Comparison of ENCODE assay signal across 17 cellular contexts in genomic region chr20:40753472-40753871, GRCh38.
"Had no signal": no experiment of that assay in that cellular context is flagged by ENCODE, and none has a peak within 500 bp of the region (broad histone marks: within the 10 kb centered on the region; RNA-seq: fewer than 3 reads in every experiment).

No MANE protein-coding gene starts in this region.

- H3K4me3 Mint-ChIP-seq: activated CD4-positive, alpha-beta T cell treated with anti-CD3 and anti-CD28 coated beads, Interleukin-2, amount 10 ng/mL, durations not matched to agents 7 days and 5 days; activated naive CD8-positive, alpha-beta T cell treated with anti-CD3 and anti-CD28 coated beads, Interleukin-2, amount 10 ng/mL, durations not matched to agents 7 days and 5 days; mesothelial cell of epicardium; stimulated activated naive CD8-positive, alpha-beta T cell treated with anti-CD3 and anti-CD28 coated beads, Interleukin-15, amount 100 ng/mL, for 72 hours; type B pancreatic cell had no signal

- ATAC-seq: stimulated activated naive CD8-positive, alpha-beta T cell treated with anti-CD3 and anti-CD28 coated beads, Interleukin-15, amount 100 ng/mL, for 72 hours had no signal

- H3K9me3 ChIP-seq: lower lobe of right lung, ovary, sigmoid colon, spleen had no signal

- DNase-seq: activated CD4-positive, alpha-beta T cell treated with anti-CD3 and anti-CD28 coated beads, Interleukin-2, amount 10 ng/mL, durations not matched to agents 7 days and 5 days; activated CD8-positive, alpha-beta memory T cell treated with anti-CD3 and anti-CD28 coated beads for 24 hours; activated naive CD8-positive, alpha-beta T cell treated with anti-CD3 and anti-CD28 coated beads, Interleukin-2, amount 10 ng/mL, durations not matched to agents 7 days and 5 days; anterior cingulate cortex; brain microvascular endothelial cell; effector CD8-positive, alpha-beta T cell; foreskin melanocyte; head of caudate nucleus; immature natural killer cell; left cardiac atrium; lower lobe of right lung; ovary; sigmoid colon; spleen; stimulated activated naive CD8-positive, alpha-beta T cell treated with anti-CD3 and anti-CD28 coated beads, Interleukin-15, amount 100 ng/mL, for 72 hours had no signal

- H3K9me3 Mint-ChIP-seq: activated CD4-positive, alpha-beta T cell treated with anti-CD3 and anti-CD28 coated beads, Interleukin-2, amount 10 ng/mL, durations not matched to agents 7 days and 5 days; activated naive CD8-positive, alpha-beta T cell treated with anti-CD3 and anti-CD28 coated beads, Interleukin-2, amount 10 ng/mL, durations not matched to agents 7 days and 5 days; immature natural killer cell; mesothelial cell of epicardium; stimulated activated naive CD8-positive, alpha-beta T cell treated with anti-CD3 and anti-CD28 coated beads, Interleukin-15, amount 100 ng/mL, for 72 hours had no signal

- H3K27me3 ChIP-seq: brain microvascular endothelial cell, ovary, sigmoid colon had no signal

- H3K27ac ChIP-seq: brain microvascular endothelial cell, lower lobe of right lung, ovary, sigmoid colon, spleen had no signal

- H3K36me3 Mint-ChIP-seq: mesothelial cell of epicardium, type B pancreatic cell had no signal

- H3K36me3 ChIP-seq: brain microvascular endothelial cell, lower lobe of right lung, ovary, sigmoid colon, spleen had no signal

- H3K27ac Mint-ChIP-seq: activated CD4-positive, alpha-beta T cell treated with anti-CD3 and anti-CD28 coated beads, Interleukin-2, amount 10 ng/mL, durations not matched to agents 7 days and 5 days; activated naive CD8-positive, alpha-beta T cell treated with anti-CD3 and anti-CD28 coated beads, Interleukin-2, amount 10 ng/mL, durations not matched to agents 7 days and 5 days; mesothelial cell of epicardium; type B pancreatic cell had no signal

- H3K4me3 ChIP-seq: lower lobe of right lung, ovary, sigmoid colon, spleen had no signal
